1 cellular context compared by ENCODE assay signal in the genomic region with DNA sequence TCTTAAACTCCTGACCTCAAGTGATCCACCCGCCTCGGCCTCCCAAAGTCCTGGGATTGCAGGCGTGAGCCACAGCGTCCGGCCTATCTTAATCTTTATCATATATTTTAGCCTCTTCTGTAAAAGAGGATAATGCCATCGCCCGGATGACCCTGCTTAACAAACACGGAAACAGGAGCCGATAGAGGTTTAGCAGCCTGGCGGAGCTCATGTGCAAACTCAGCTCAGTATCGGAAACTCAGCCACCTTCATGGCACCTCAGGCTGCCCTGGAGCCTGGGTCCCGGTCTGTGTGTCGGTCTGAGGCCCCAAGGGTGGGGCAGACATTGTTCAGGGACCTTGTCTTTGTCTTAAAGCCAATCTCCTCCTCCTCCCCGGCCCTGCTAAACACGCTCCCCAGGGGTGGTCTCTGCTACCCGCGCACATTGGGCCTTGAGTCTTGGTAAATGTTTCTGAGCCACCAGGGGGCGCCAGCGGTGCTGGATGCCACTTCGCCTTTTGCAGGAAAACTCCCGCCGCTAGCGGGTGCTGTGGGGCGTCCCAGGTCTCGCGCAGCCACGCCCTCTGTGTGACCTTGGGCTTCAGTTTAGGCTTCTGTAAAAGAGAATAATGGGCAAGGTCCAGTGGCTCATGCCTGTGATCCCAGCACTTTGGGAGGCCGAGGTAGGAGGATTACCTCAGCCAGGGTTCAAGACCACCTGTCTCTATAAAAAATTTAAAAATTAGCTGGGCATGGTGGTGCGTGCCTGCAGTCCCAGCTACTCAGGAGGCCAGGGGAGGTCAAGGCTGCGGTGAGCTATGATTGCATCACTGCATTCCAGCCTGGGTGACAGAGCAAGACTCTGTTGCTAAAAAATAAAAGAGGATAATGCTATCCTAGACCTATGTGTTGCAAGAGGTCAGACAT.
TF ChIP-seq lines count a peak whose summit lies in the region.

No MANE protein-coding gene starts in this region.

TF ChIP-seq in HepG2, 621 proteins besides CTCF, POLR2A, EP300 and RAD21 (continued from another document and continues in another):
- TF ChIP-seq, protein P1, sequence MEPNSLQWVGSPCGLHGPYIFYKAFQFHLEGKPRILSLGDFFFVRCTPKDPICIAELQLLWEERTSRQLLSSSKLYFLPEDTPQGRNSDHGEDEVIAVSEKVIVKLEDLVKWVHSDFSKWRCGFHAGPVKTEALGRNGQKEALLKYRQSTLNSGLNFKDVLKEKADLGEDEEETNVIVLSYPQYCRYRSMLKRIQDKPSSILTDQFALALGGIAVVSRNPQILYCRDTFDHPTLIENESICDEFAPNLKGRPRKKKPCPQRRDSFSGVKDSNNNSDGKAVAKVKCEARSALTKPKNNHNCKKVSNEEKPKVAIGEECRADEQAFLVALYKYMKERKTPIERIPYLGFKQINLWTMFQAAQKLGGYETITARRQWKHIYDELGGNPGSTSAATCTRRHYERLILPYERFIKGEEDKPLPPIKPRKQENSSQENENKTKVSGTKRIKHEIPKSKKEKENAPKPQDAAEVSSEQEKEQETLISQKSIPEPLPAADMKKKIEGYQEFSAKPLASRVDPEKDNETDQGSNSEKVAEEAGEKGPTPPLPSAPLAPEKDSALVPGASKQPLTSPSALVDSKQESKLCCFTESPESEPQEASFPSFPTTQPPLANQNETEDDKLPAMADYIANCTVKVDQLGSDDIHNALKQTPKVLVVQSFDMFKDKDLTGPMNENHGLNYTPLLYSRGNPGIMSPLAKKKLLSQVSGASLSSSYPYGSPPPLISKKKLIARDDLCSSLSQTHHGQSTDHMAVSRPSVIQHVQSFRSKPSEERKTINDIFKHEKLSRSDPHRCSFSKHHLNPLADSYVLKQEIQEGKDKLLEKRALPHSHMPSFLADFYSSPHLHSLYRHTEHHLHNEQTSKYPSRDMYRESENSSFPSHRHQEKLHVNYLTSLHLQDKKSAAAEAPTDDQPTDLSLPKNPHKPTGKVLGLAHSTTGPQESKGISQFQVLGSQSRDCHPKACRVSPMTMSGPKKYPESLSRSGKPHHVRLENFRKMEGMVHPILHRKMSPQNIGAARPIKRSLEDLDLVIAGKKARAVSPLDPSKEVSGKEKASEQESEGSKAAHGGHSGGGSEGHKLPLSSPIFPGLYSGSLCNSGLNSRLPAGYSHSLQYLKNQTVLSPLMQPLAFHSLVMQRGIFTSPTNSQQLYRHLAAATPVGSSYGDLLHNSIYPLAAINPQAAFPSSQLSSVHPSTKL (CRISPR knock-in tag; IDR thresholded peaks at IDR 0.05) = peak; percentile 93
- TF ChIP-seq HNF4A (CRISPR knock-in tag; IDR thresholded peaks at IDR 0.05) (peak; percentile 70; the same call in 1 of the 2 replicates), FOXO1 (CRISPR knock-in tag; IDR thresholded peaks at IDR 0.05) (0 out of 2 replicates have a peak, but pooled peaks have one; percentile 55), ZC3H13 (CRISPR knock-in tag; IDR thresholded peaks at IDR 0.05) (no peak), HNF1A (IDR thresholded peaks at IDR 0.05; ENCODE audit: low read depth) (no peak), HNF1A (CRISPR knock-in tag; IDR thresholded peaks at IDR 0.05; ENCODE audit: borderline replicate concordance) (peak; percentile 56), MED13 (CRISPR knock-in tag; IDR thresholded peaks at IDR 0.05) (peak; percentile 49; the same call in 1 of the 2 replicates), ZMYM3 (CRISPR knock-in tag; IDR thresholded peaks at IDR 0.05) (peak; percentile 96), ZMYM4 (CRISPR knock-in tag; IDR thresholded peaks at IDR 0.05) (peak; percentile 82), NCOA5 (CRISPR knock-in tag; IDR thresholded peaks at IDR 0.05) (no peak), RFX1 (IDR thresholded peaks at IDR 0.05) (no peak), ZNF781 (CRISPR knock-in tag; IDR thresholded peaks at IDR 0.05; ENCODE audit: borderline replicate concordance, not compliant biosample characterization) (peak; percentile 0), JUND (CRISPR knock-in tag; IDR thresholded peaks at IDR 0.05) (peak; percentile 72), ZNF362 (CRISPR knock-in tag; IDR thresholded peaks at IDR 0.05; ENCODE audit: borderline replicate concordance) (no peak; the same call in 1 of the 2 replicates), ETV5 (CRISPR knock-in tag; IDR thresholded peaks at IDR 0.05; ENCODE audit: borderline replicate concordance) (peak; percentile 9), ZNF264 (CRISPR knock-in tag; IDR thresholded peaks at IDR 0.05) (peak; percentile 63; the same call in 1 of the 2 replicates), ZNF136 (CRISPR knock-in tag; IDR thresholded peaks at IDR 0.05; ENCODE audit: low read depth) (0 out of 2 replicates have a peak, but pooled peaks have one; percentile 90), TRIM24 (CRISPR knock-in tag; IDR thresholded peaks at IDR 0.05) (peak; percentile 95), ZNF484 (CRISPR knock-in tag; IDR thresholded peaks at IDR 0.05; ENCODE audit: borderline replicate concordance, low read depth) (0 out of 2 replicates have a peak, but pooled peaks have one; percentile 11), ZNF552 (CRISPR knock-in tag; IDR thresholded peaks at IDR 0.05; ENCODE audit: borderline replicate concordance) (0 out of 2 replicates have a peak, but pooled peaks have one; percentile 69), ZBTB21 (CRISPR knock-in tag; IDR thresholded peaks at IDR 0.05) (no peak), CCDC6 (CRISPR knock-in tag; IDR thresholded peaks at IDR 0.05) (peak; percentile 65; the same call in 1 of the 2 replicates), ZBTB7B (CRISPR knock-in tag; IDR thresholded peaks at IDR 0.05) (peak; percentile 46; the same call in 1 of the 2 replicates), DPF2 (CRISPR knock-in tag; IDR thresholded peaks at IDR 0.05; ENCODE audit: borderline replicate concordance, low read depth) (peak; percentile 69; the same call in 1 of the 2 replicates), ZNF33B (CRISPR knock-in tag; IDR thresholded peaks at IDR 0.05) (peak; percentile 46; the same call in 1 of the 2 replicates), ZNF251 (CRISPR knock-in tag; IDR thresholded peaks at IDR 0.05) (no peak), PHF21A (CRISPR knock-in tag; IDR thresholded peaks at IDR 0.05) (peak; percentile 75; the same call in 1 of the 2 replicates), NONO (IDR thresholded peaks at IDR 0.05) (no peak), NONO (CRISPR knock-in tag; conservative IDR thresholded peaks at IDR 0.05) (peak; percentile 55), NCOA1 (CRISPR knock-in tag; IDR thresholded peaks at IDR 0.05) (no peak), ZNF766 (CRISPR knock-in tag; IDR thresholded peaks at IDR 0.05; ENCODE audit: borderline replicate concordance) (no peak), NFATC3 (CRISPR knock-in tag; IDR thresholded peaks at IDR 0.05) (no peak), ZNF256 (CRISPR knock-in tag; conservative IDR thresholded peaks at IDR 0.05) (no peak), GATAD1 (CRISPR knock-in tag; IDR thresholded peaks at IDR 0.05) (peak; percentile 16; the same call in 1 of the 2 replicates), ZSCAN12 (CRISPR knock-in tag; IDR thresholded peaks at IDR 0.05) (0 out of 2 replicates have a peak, but pooled peaks have one; percentile 13), AHR (CRISPR knock-in tag; IDR thresholded peaks at IDR 0.05) (peak; percentile 98; the same call in 1 of the 2 replicates), MXI1 (IDR thresholded peaks at IDR 0.05; ENCODE audit: borderline replicate concordance, low read depth, low read length) (no peak), BCL3 (CRISPR knock-in tag; IDR thresholded peaks at IDR 0.05) (no peak), KLF9 (CRISPR knock-in tag; IDR thresholded peaks at IDR 0.05; ENCODE audit: low read depth) (0 out of 2 replicates have a peak, but pooled peaks have one; percentile 33), MXD4 (CRISPR knock-in tag; IDR thresholded peaks at IDR 0.05) (no peak), KMT2B (CRISPR knock-in tag; IDR thresholded peaks at IDR 0.05) (peak; percentile 33; the same call in 1 of the 2 replicates), TBX2 (CRISPR knock-in tag; IDR thresholded peaks at IDR 0.05; ENCODE audit: borderline replicate concordance) (peak; percentile 79), ZNF441 (CRISPR knock-in tag; IDR thresholded peaks at IDR 0.05; ENCODE audit: borderline replicate concordance) (peak; percentile 48; the same call in 1 of the 2 replicates), BCL6 (CRISPR knock-in tag; IDR thresholded peaks at IDR 0.05) (peak; percentile 67; the same call in 1 of the 2 replicates), ZNF724P (CRISPR knock-in tag; IDR thresholded peaks at IDR 0.05; ENCODE audit: borderline replicate concordance) (no peak), DNMT3B (CRISPR knock-in tag; conservative IDR thresholded peaks at IDR 0.05) (0 out of 2 replicates have a peak, but pooled peaks have one; percentile 39), EZH2 (conservative IDR thresholded peaks at IDR 0.05; ENCODE audit: low read depth, low read length) (no peak)
- TF ChIP-seq, protein P2, sequence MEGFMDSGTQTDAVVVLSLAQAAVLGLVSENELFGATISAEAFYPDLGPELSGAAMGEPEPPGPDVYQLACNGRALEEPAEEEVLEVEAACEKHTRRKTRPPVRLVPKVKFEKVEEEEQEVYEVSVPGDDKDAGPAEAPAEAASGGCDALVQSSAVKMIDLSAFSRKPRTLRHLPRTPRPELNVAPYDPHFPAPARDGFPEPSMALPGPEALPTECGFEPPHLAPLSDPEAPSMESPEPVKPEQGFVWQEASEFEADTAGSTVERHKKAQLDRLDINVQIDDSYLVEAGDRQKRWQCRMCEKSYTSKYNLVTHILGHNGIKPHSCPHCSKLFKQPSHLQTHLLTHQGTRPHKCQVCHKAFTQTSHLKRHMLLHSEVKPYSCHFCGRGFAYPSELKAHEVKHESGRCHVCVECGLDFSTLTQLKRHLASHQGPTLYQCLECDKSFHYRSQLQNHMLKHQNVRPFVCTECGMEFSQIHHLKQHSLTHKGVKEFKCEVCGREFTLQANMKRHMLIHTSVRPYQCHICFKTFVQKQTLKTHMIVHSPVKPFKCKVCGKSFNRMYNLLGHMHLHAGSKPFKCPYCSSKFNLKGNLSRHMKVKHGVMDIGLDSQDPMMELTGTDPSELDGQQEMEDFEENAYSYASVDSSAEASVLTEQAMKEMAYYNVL (CRISPR knock-in tag; IDR thresholded peaks at IDR 0.05; ENCODE audit: borderline replicate concordance) = peak; percentile 78; the same call in 1 of the 2 replicates
- TF ChIP-seq, protein P3, sequence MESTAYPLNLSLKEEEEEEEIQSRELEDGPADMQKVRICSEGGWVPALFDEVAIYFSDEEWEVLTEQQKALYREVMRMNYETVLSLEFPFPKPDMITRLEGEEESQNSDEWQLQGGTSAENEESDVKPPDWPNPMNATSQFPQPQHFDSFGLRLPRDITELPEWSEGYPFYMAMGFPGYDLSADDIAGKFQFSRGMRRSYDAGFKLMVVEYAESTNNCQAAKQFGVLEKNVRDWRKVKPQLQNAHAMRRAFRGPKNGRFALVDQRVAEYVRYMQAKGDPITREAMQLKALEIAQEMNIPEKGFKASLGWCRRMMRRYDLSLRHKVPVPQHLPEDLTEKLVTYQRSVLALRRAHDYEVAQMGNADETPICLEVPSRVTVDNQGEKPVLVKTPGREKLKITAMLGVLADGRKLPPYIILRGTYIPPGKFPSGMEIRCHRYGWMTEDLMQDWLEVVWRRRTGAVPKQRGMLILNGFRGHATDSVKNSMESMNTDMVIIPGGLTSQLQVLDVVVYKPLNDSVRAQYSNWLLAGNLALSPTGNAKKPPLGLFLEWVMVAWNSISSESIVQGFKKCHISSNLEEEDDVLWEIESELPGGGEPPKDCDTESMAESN (CRISPR knock-in tag; conservative IDR thresholded peaks at IDR 0.05) = no peak; the same call in 1 of the 2 replicates
